21 cellular contexts compared by ENCODE assay signal in the genomic region with DNA sequence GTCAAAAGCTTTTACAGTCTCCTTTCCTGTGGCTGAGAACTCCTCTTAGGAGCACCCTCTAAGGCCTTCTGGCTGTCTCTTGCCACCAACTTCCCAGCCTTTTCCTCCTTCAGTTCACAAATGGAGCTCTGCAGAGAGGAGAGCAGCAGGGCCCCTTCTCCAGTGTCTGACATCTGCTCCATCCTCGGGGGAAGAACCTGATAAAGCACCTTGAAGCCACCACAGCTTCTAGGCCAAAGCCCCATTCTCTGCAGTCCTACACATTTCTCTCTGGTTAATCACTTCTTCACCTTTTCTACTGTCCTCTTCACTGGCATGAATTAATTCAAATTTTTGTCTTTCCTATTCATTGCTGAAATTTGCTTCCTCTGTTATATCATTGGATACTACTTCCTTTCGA.
"Had no signal": no experiment of that assay in that cellular context is flagged by ENCODE, and none has a peak within 500 bp of the region (broad histone marks: within the 10 kb centered on the region; RNA-seq: fewer than 3 reads in every experiment).

No MANE protein-coding gene starts in this region.

- H3K4me1 ChIP-seq: left ventricle myocardium inferior, lower lobe of right lung, psoas muscle, right lobe of liver, suprapubic skin, thyroid gland had no signal

- H3K79me2 ChIP-seq: hepatocyte had no signal

- H3K27me3 ChIP-seq: neutrophil, right lobe of liver, suprapubic skin, thyroid gland had no signal

- H3K9me3 ChIP-seq: lower lobe of right lung, neutrophil, psoas muscle, right lobe of liver, suprapubic skin, thyroid gland had no signal

- H3K36me3 ChIP-seq: left ventricle myocardium inferior, lower lobe of right lung, neutrophil, right lobe of liver, suprapubic skin, thyroid gland had no signal

- H3K4me3 ChIP-seq: coronary artery, hepatocyte, left ventricle myocardium inferior, lower lobe of right lung, psoas muscle, right lobe of liver, suprapubic skin, thyroid gland had no signal

- ATAC-seq: left cardiac atrium; lower lobe of right lung; psoas muscle; right lobe of liver; stimulated activated effector memory CD8-positive, alpha-beta T cell treated with anti-CD3 and anti-CD28 coated beads, Interleukin-12 subunit alpha, Interleukin-12 subunit beta, amount 100 ng/mL, for 72 hours; stimulated activated naive CD8-positive, alpha-beta T cell treated with anti-CD3 and anti-CD28 coated beads, Interleukin-15, Interleukin-2, amounts not matched to agents 100 U/mL and 50 U/mL, for 24 hours had no signal

- H3K4me2 ChIP-seq: hepatocyte had no signal

- DNase-seq: effector CD4-positive, alpha-beta T cell; foreskin melanocyte; head of caudate nucleus; kidney; left cardiac atrium; left ventricle myocardium inferior; lower lobe of right lung; naive B cell; nephron progenitor cell; psoas muscle; retina; right lobe of liver; stimulated activated CD4-positive, alpha-beta T cell treated with anti-CD3 and anti-CD28 coated beads, Interleukin-4, amount 100 ng/mL, for 1 hour; stimulated activated CD8-positive, alpha-beta memory T cell treated with anti-CD3 and anti-CD28 coated beads, Interleukin-4, amount 100 ng/mL, for 48 hours; stimulated activated naive CD8-positive, alpha-beta T cell treated with anti-CD3 and anti-CD28 coated beads, Interleukin-15, Interleukin-2, amounts not matched to agents 100 U/mL and 50 U/mL, for 24 hours; thyroid gland had no signal

- H3K27ac ChIP-seq: coronary artery, hepatocyte, left ventricle myocardium inferior, lower lobe of right lung, neutrophil, psoas muscle, right lobe of liver, suprapubic skin, thyroid gland had no signal
